ENCODE assay signal across 8 cellular contexts in the genomic region with DNA sequence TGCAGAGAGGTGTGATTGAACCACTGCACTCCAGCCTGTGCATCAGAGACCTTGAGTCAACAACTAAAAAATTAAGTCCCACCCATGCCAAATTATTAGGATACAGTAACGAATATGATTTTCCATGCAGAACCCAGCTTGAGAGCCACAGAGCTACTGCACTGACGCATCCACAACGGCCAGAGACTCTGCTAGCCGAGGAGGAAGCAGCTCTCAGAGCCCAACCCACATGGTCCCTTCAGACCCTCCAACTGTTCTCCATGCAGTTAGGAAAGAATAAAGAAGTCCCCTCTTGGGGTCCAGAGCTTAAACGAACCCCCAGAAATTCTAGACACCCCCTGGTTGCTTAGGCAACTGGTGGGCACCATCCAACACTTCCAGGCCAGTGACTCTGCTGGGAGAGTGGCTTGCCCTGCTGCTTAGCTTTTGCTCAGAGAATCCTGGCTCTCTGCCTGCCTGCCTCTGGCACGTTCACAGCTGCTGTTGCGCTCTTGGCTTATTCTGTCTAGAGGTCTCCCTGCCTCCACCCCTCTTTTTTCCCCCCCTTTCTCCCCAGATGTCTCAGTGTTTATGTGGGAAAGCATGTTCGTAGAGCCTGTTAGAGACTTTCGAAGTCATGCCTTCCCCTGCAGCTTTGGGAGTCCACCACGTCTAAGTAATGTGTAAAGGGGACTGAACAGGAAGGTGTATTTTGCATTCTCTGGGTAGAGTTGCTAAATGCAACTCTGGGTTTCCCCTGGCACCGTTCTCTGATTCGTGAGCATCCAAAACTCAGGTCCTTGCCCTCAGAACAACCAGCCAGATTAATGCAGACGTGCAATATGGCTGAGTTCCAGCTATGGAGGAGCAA. TPM values are rescaled to one million over a fixed set of nuclear protein-coding genes. Genes with fewer than 3 reads are reported as not detected.
DNase-seq lines count a peak whose midpoint lies in the region; ATAC-seq, FAIRE-seq and TF ChIP-seq lines count a peak whose summit lies in the region.

No MANE protein-coding gene starts in this region.

- no peaks in the 10 kb centered on the region for H3K36me3 ChIP-seq in sigmoid colon

- H3K4me3 ChIP-seq in fibroblast of the aortic adventitia (ENCODE audit: low read depth, low read length) (peak overlapping the region; percentile 14), sigmoid colon (peak overlapping the region in 1 of 4 donors; percentile 10)

- TF ChIP-seq EP300 in sigmoid colon (IDR thresholded peaks at IDR 0.05) = no peak

- ATAC-seq in GM21576 (IDR thresholded peaks at IDR 0.05; ENCODE audit: unreplicated experiment) = peak; percentile 68

- FAIRE-seq in D721Med (lab: Jason Lieb, UNC) = no peak

- H3K9me3 ChIP-seq in sigmoid colon = no peaks in the 10 kb centered on the region

- TF ChIP-seq POLR2A in sigmoid colon (IDR thresholded peaks at IDR 0.05) = no peak

- 52 to 69% methylated on average over 13 of the region's 13 CpGs for WGBS in sigmoid colon, 2 donors

- no peak for TF ChIP-seq CTCF in fibroblast of the aortic adventitia (IDR thresholded peaks at IDR 0.05; ENCODE audit: insufficient read depth, low read length)
- TF ChIP-seq CTCF in sigmoid colon (IDR thresholded peaks at IDR 0.05) = no peak
- no peak for TF ChIP-seq CTCF in D721Med (IDR thresholded peaks at IDR 0.05; ENCODE audit: insufficient read depth, missing control alignments)

- intact Hi-C loops in sigmoid colon (cut with DNase I) = no loop called here

- H3K27me3 ChIP-seq in sigmoid colon = no peaks in the 10 kb centered on the region

- peak overlapping the region; percentile 58 to 65 (median 60) for H3K27ac ChIP-seq in sigmoid colon

- DNase-seq in COR-L47 (lab: John Stamatoyannopoulos, UW) (peak; percentile 8), NCI-H2196 (lab: John Stamatoyannopoulos, UW; ENCODE audit: unreplicated experiment) (peak; percentile 64), fibroblast of the aortic adventitia (ENCODE audit: low read depth) (peak; percentile 94), sigmoid colon (peak; percentile 93), UCSD-AML1 (lab: John Stamatoyannopoulos, UW; ENCODE audit: unreplicated experiment) (no peak), D721Med (ENCODE audit: insufficient read length, low spot score) (no peak)
- DNase-seq in activated CD4-positive, alpha-beta T cell treated with anti-CD3 and anti-CD28 coated beads for 4 hours = no peak

- H3K4me1 ChIP-seq in sigmoid colon = peaks cover 0 to 34% (median 21%) of the 10 kb centered on the region in 4 donors

RNA-seq across cellular contexts. Expression of gene SP3, which starts 26.0 kb away (rescaled TPM):
- total RNA-seq in fibroblast of the aortic adventitia (ENCODE audit: low replicate concordance) (56.1 and 115 TPM in 2 replicates), sigmoid colon (100 to 1,000 TPM in 3 of 4 donors, 10 to 100 TPM in 1; 67.9 to 120 (median 107) TPM)
- polyA plus RNA-seq in sigmoid colon = 10 to 100 TPM; 24.6 to 32.4 (median 25.0) TPM

Comparison
In these comparisons a context has a peak if more than half of its experiments do, and no peak if none do; other contexts are left out.
1. DNase-seq: peak in COR-L47 (single experiment), NCI-H2196 (single experiment), fibroblast of the aortic adventitia (single experiment) and sigmoid colon (single experiment); none in activated CD4-positive, alpha-beta T cell treated with anti-CD3 and anti-CD28 coated beads for 4 hours (0 of 2), UCSD-AML1 (single experiment) and D721Med (single experiment).